14 cellular contexts compared by ENCODE assay signal in the genomic region with DNA sequence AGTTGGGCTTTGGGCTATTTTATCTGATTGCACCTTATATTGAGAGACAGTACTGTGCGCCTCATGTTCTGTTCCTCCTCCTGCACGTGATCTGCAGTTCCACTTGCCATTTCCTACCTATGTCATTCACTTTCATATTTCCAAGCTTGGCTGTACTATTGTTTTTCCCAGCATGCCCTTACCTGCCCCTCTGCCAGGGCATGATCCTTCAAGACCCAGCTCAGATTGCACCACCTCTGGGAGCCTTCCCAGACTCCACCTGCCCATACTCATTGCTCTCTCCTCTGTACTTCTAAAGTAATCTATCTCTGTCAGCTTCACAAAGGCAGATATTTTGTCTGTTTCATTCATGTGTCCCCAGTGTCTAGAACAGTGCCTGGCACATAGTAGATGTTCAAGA.
"Had no signal": no experiment of that assay in that cellular context is flagged by ENCODE, and none has a peak within 500 bp of the region (broad histone marks: within the 10 kb centered on the region; RNA-seq: fewer than 3 reads in every experiment).

No MANE protein-coding gene starts in this region.

- H3K27ac ChIP-seq: cardiac muscle cell, tibial nerve, uterus, WERI-Rb-1 had no signal

- H3K9me3 Mint-ChIP-seq: activated CD4-positive, alpha-beta memory T cell treated with anti-CD3 and anti-CD28 coated beads for 36 hours; dendritic cell treated with granulocyte-macrophage colony-stimulating factor and Interleukin-4, amounts not matched to agents 40 ng/mL and 50 ng/mL, for 4 days had no signal

- H3K36me3 ChIP-seq: cardiac muscle cell, tibial nerve, uterus, WERI-Rb-1 had no signal

- H3K4me3 ChIP-seq: cardiac muscle cell, tibial nerve, uterus had no signal

- H3K4me3 Mint-ChIP-seq: activated CD4-positive, alpha-beta memory T cell treated with anti-CD3 and anti-CD28 coated beads for 36 hours; activated naive CD8-positive, alpha-beta T cell; dendritic cell treated with granulocyte-macrophage colony-stimulating factor and Interleukin-4, amounts not matched to agents 40 ng/mL and 50 ng/mL, for 4 days had no signal

- H3K27me3 ChIP-seq: cardiac muscle cell, tibial nerve, uterus had no signal

- H3K4me1 ChIP-seq: tibial nerve, uterus had no signal

- ATAC-seq: left lobe of liver; stimulated activated naive CD8-positive, alpha-beta T cell treated with anti-CD3 and anti-CD28 coated beads, Interleukin-15, Interleukin-2, amounts not matched to agents 100 U/mL and 50 U/mL, for 24 hours had no signal

- H3K36me3 Mint-ChIP-seq: activated CD4-positive, alpha-beta memory T cell treated with anti-CD3 and anti-CD28 coated beads for 36 hours; activated naive CD8-positive, alpha-beta T cell had no signal

- H3K9me3 ChIP-seq: tibial nerve, uterus had no signal

- DNase-seq: activated CD4-positive, alpha-beta memory T cell treated with anti-CD3 and anti-CD28 coated beads for 36 hours; effector CD8-positive, alpha-beta T cell; kidney; stimulated activated CD4-positive, alpha-beta T cell treated with anti-CD3 and anti-CD28 coated beads, Interleukin-12 subunit alpha, Interleukin-12 subunit beta, amount 100 ng/mL, for 4 hours; stimulated activated CD4-positive, alpha-beta T cell treated with anti-CD3 and anti-CD28 coated beads, Interleukin-1b, Interleukin-23, amount 100 ng/mL, for 48 hours; stimulated activated naive CD8-positive, alpha-beta T cell treated with anti-CD3 and anti-CD28 coated beads, Interleukin-15, Interleukin-2, amounts not matched to agents 100 U/mL and 50 U/mL, for 24 hours; substantia nigra; uterus; WERI-Rb-1 had no signal

- H3K27ac Mint-ChIP-seq: activated CD4-positive, alpha-beta memory T cell treated with anti-CD3 and anti-CD28 coated beads for 36 hours; activated naive CD8-positive, alpha-beta T cell; dendritic cell treated with granulocyte-macrophage colony-stimulating factor and Interleukin-4, amounts not matched to agents 40 ng/mL and 50 ng/mL, for 4 days had no signal
